In the genomic region with DNA sequence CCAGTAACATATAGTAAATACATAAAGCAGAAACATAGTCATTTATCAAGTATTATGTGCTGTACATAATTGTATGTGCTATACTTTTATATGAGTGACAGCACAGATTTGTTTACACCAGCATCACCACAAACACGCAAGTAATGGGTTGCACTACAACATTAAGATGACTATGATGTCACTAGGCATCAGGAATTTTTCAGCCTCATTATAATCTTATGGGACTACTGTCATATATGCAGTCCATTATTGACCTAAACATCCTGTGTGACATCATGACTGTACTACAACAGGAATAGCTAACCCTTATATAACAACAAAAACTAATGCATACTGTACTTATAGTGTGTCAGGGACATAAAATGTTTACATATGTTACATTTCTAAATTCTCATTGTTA, we compare ENCODE assay signal across 8 cellular contexts. TPM values are rescaled to one million over a fixed set of nuclear protein-coding genes. Genes with fewer than 3 reads are reported as not detected.
"Had no signal": no experiment of that assay in that cellular context is flagged by ENCODE, and none has a peak within 500 bp of the region (broad histone marks: within the 10 kb centered on the region; RNA-seq: fewer than 3 reads in every experiment).

No MANE protein-coding gene starts in this region.

- FAIRE-seq: HTR-8/SVneo, K562 had no signal

- H3K27ac ChIP-seq: HL-60 had no signal

- ATAC-seq: K562 had no signal

- DNase-seq: IMR-90, KBM-7, KG1 had no signal

- H3K4me3 ChIP-seq: K562 had no signal

RNA-seq across cellular contexts. Expression of gene IZUMO1R, which starts 50.2 kb away (rescaled TPM):
- total RNA-seq: HT-29, IMR-90, K562 had no signal
- polyA plus RNA-seq: IgD-negative memory B cell, IMR-90, K562 had no signal
